Comparison of ENCODE assay signal across 18 cellular contexts in genomic region chr1:235298772-235299513, GRCh38. TPM values are rescaled to one million over a fixed set of nuclear protein-coding genes. Genes with fewer than 3 reads are reported as not detected.
DNase-seq lines count a peak whose midpoint lies in the region; ATAC-seq and TF ChIP-seq lines count a peak whose summit lies in the region.
"Had no signal": no experiment of that assay in that cellular context is flagged by ENCODE, and none has a peak within 500 bp of the region (broad histone marks: within the 10 kb centered on the region; RNA-seq: fewer than 3 reads in every experiment).

No MANE protein-coding gene starts in this region.

- no peaks in the 10 kb centered on the region for H3K36me3 ChIP-seq in CD4-positive, CD25-positive, alpha-beta regulatory T cell (ENCODE audit: control insufficient read depth, insufficient read depth, low read length)
- H3K36me3 ChIP-seq in CD8-positive, alpha-beta memory T cell (ENCODE audit: insufficient read depth, low read length): no peaks in the 10 kb centered on the region
- no peaks in the 10 kb centered on the region for H3K36me3 ChIP-seq in Panc1 (ENCODE audit: control insufficient read depth, insufficient read depth, low read length)

- H3K4me1 ChIP-seq in CD4-positive, CD25-positive, alpha-beta regulatory T cell (ENCODE audit: control insufficient read depth, insufficient read depth, low read length, poor library complexity, severe bottlenecking): peaks cover 71% of the 10 kb centered on the region
- H3K4me1 ChIP-seq in CD8-positive, alpha-beta memory T cell (ENCODE audit: insufficient read depth, low read length): peaks cover 70% of the 10 kb centered on the region
- H3K4me1 ChIP-seq in Panc1 (ENCODE audit: control insufficient read depth, insufficient read depth, low read length): peaks cover 12% of the 10 kb centered on the region

- POLR2A ChIA-PET in CD8-positive, alpha-beta memory T cell (lab: Charles Lee): interaction anchor here (0.6 kb wide), 1 partner anchor 20 kb away, joined by 3 read pairs; no protein-coding TSS in a partner anchor
- POLR2A ChIA-PET in Panc1 (lab: Charles Lee): no interaction called here

- H3K36me3 Mint-ChIP-seq in CD4-positive, CD25-positive, alpha-beta regulatory T cell: no peaks in the 10 kb centered on the region
- H3K36me3 Mint-ChIP-seq in CD8-positive, alpha-beta memory T cell: peaks cover 0 to 5% (median 4%) of the 10 kb centered on the region in 3 donors
- no peaks in the 10 kb centered on the region for H3K36me3 Mint-ChIP-seq in immature natural killer cell

- no peak for TF ChIP-seq CTCF in Panc1 (IDR thresholded peaks at IDR 0.05)

- H3K27me3 ChIP-seq in CD4-positive, CD25-positive, alpha-beta regulatory T cell (ENCODE audit: control insufficient read depth, insufficient read depth, low read length): no peaks in the 10 kb centered on the region
- no peaks in the 10 kb centered on the region for H3K27me3 ChIP-seq in CD8-positive, alpha-beta memory T cell (ENCODE audit: insufficient read depth, low read length, poor library complexity, severe bottlenecking)
- no peaks in the 10 kb centered on the region for H3K27me3 ChIP-seq in Panc1 (ENCODE audit: control insufficient read depth, insufficient read depth, low read length)
- H3K27me3 ChIP-seq: body of pancreas had no signal

- no peak for ATAC-seq in CD4-positive, CD25-positive, alpha-beta regulatory T cell (ENCODE audit: low read depth in 2 of 2)
- peak; percentile 64; the same call in 1 of the 2 replicates for ATAC-seq in Panc1
- ATAC-seq in GM19397 (IDR thresholded peaks at IDR 0.05; ENCODE audit: unreplicated experiment): no peak
- ATAC-seq: activated CD4-positive, CD25-positive, alpha-beta regulatory T cell treated with anti-CD3 and anti-CD28 coated beads, Interleukin-2, amount 50 U/mL, for 24 hours; body of pancreas; left cardiac atrium had no signal

- peak overlapping the region; percentile 53 to 82 (median 67) for H3K4me3 Mint-ChIP-seq in CD4-positive, CD25-positive, alpha-beta regulatory T cell
- peak overlapping the region; percentile 3 to 71 (median 55) for H3K4me3 Mint-ChIP-seq in CD8-positive, alpha-beta memory T cell
- H3K4me3 Mint-ChIP-seq in immature natural killer cell: peak overlapping the region; percentile 4 to 61 (median 49)

- CTCF ChIA-PET in CD8-positive, alpha-beta memory T cell (lab: Charles Lee): interaction anchor here (1.1 kb wide), 1 partner anchor 40 kb away, joined by 3 read pairs; no protein-coding TSS in a partner anchor
- CTCF ChIA-PET in Panc1 (lab: Charles Lee): interaction anchor here (0.5 kb wide), 2 partner anchors 33 to 169 kb away, joined by 5 to 6 read pairs; no protein-coding TSS in a partner anchor

- in situ Hi-C loops in Panc1 (cut with HindIII; ENCODE audit: low pct_unique_long_range_greater_than_20kb, low sequenced_read_pairs): no loop called here
- in situ Hi-C loops in G401 (cut with HindIII; ENCODE audit: low sequenced_read_pairs): no loop called here

- H3K4me1 Mint-ChIP-seq in CD4-positive, CD25-positive, alpha-beta regulatory T cell: peaks cover 16 to 80% (median 46%) of the 10 kb centered on the region in 4 donors
- H3K4me1 Mint-ChIP-seq in CD8-positive, alpha-beta memory T cell: peaks cover 48 to 71% (median 61%) of the 10 kb centered on the region in 3 donors
- peaks cover 61 to 67% of the 10 kb centered on the region in 2 donors for H3K4me1 Mint-ChIP-seq in immature natural killer cell

- no peaks in the 10 kb centered on the region for H3K27me3 Mint-ChIP-seq in CD4-positive, CD25-positive, alpha-beta regulatory T cell
- peaks cover 0 to 1% of the 10 kb centered on the region in 2 donors for H3K27me3 Mint-ChIP-seq in CD8-positive, alpha-beta memory T cell
- peaks cover 3 to 9% (median 5%) of the 10 kb centered on the region in 3 donors for H3K27me3 Mint-ChIP-seq in immature natural killer cell (ENCODE audit: low read depth in 3 of 3)

- intact Hi-C loops in Panc1 (cut with micrococcal nuclease; ENCODE audit: unreplicated experiment): no loop called here

- BruUV-seq in Panc1 (replicated peaks; lab: Mats Ljungman, UMichigan): no TSS peak

- peaks cover 0 to 4% (median 0%) of the 10 kb centered on the region in 7 donors for H3K9me3 Mint-ChIP-seq in CD4-positive, CD25-positive, alpha-beta regulatory T cell
- H3K9me3 Mint-ChIP-seq in CD8-positive, alpha-beta memory T cell: peaks cover 0 to 8% (median 5%) of the 10 kb centered on the region in 5 donors
- H3K9me3 Mint-ChIP-seq in immature natural killer cell: peaks cover 0 to 3% (median 0%) of the 10 kb centered on the region in 6 donors

- no peak for DNase-seq in CD4-positive, CD25-positive, alpha-beta regulatory T cell
- no peak for DNase-seq in CD8-positive, alpha-beta memory T cell
- DNase-seq in Panc1 (ENCODE audit: low read depth, low spot score) (no peak), immature natural killer cell (no peak), G401 (ENCODE audit: low spot score) (no peak), anterior cingulate cortex (lab: John Stamatoyannopoulos, UW) (no peak)
- DNase-seq in stimulated activated CD8-positive, alpha-beta memory T cell treated with anti-CD3 and anti-CD28 coated beads, Interleukin-4, amount 100 ng/mL, for 48 hours: no peak
- DNase-seq: GDM1, hypothalamus, left cardiac atrium, NCI-H1930, posterior cingulate gyrus had no signal

- peak overlapping the region; percentile 87 for H3K27ac ChIP-seq in CD4-positive, CD25-positive, alpha-beta regulatory T cell (ENCODE audit: insufficient read depth, low read length, poor library complexity, severe bottlenecking)
- no peak overlapping the region for H3K27ac ChIP-seq in CD8-positive, alpha-beta memory T cell (ENCODE audit: low read depth, low read length)
- H3K27ac ChIP-seq in Panc1 (ENCODE audit: low read length): no peak overlapping the region
- H3K27ac ChIP-seq: C4-2B, HL-60 had no signal

- H3K4me3 ChIP-seq in CD4-positive, CD25-positive, alpha-beta regulatory T cell (ENCODE audit: low read depth, low read length): peak overlapping the region; percentile 49
- H3K4me3 ChIP-seq in CD8-positive, alpha-beta memory T cell (ENCODE audit: low read length): no peak overlapping the region
- H3K4me3 ChIP-seq in Panc1 (ENCODE audit: low read depth in 2 of 2, low read length in 2 of 2): no peak overlapping the region
- H3K4me3 ChIP-seq: body of pancreas, smooth muscle cell had no signal

- peak overlapping the region; percentile 70 to 96 (median 84) for H3K27ac Mint-ChIP-seq in CD4-positive, CD25-positive, alpha-beta regulatory T cell
- H3K27ac Mint-ChIP-seq in CD8-positive, alpha-beta memory T cell: peak overlapping the region; percentile 47 to 98 (median 89)
- peak overlapping the region; percentile 76 to 90 (median 82) for H3K27ac Mint-ChIP-seq in immature natural killer cell

- H3K9me3 ChIP-seq in CD4-positive, CD25-positive, alpha-beta regulatory T cell (ENCODE audit: control insufficient read depth in 2 of 2, low read length in 2 of 2): no peaks in the 10 kb centered on the region
- H3K9me3 ChIP-seq in CD8-positive, alpha-beta memory T cell (ENCODE audit: low read length): no peaks in the 10 kb centered on the region
- peaks cover 5% of the 10 kb centered on the region; the same call in 1 of the 2 replicates for H3K9me3 ChIP-seq in Panc1 (ENCODE audit: control insufficient read depth, insufficient read depth, low read depth, low read length)
- H3K9me3 ChIP-seq: body of pancreas had no signal

RNA-seq across cellular contexts. Expression of gene ARID4B, which starts 29.0 kb away (rescaled TPM):
- total RNA-seq in CD4-positive, CD25-positive, alpha-beta regulatory T cell: 192 TPM
- 10 to 100 TPM; 52.6 to 63.4 (median 56.1) TPM for polyA plus RNA-seq in CD4-positive, CD25-positive, alpha-beta regulatory T cell
- 10 to 100 TPM; 39.9 to 43.0 TPM for total RNA-seq in CD8-positive, alpha-beta memory T cell
- polyA plus RNA-seq in CD8-positive, alpha-beta memory T cell: 88.6 TPM
- 37.5 TPM for total RNA-seq in Panc1 (2021; ENCODE audit: unreplicated experiment)
- polyA plus RNA-seq in Panc1 (2012; ENCODE audit: insufficient read length): 17.7 TPM
- 10 to 100 TPM; 28.3 to 77.9 (median 34.2) TPM for polyA plus RNA-seq in immature natural killer cell
- total RNA-seq in G401 (2014; rRNA removed; shearing (Covaris generic)): 6.6 and 11.2 TPM in 2 replicates

RNA-seq across cellular contexts. Expression of gene GGPS1, which starts 29.4 kb away (rescaled TPM):
- total RNA-seq in CD4-positive, CD25-positive, alpha-beta regulatory T cell: 30.8 TPM
- 10 to 100 TPM; 60.2 to 82.0 (median 78.4) TPM for polyA plus RNA-seq in CD4-positive, CD25-positive, alpha-beta regulatory T cell
- total RNA-seq in CD8-positive, alpha-beta memory T cell: 10 to 100 TPM; 26.3 to 29.0 TPM
- polyA plus RNA-seq in CD8-positive, alpha-beta memory T cell: 63.0 TPM
- total RNA-seq in Panc1 (2021; ENCODE audit: unreplicated experiment): 60.6 TPM
- polyA plus RNA-seq in Panc1 (2012; ENCODE audit: insufficient read length): 35.4 TPM
- polyA plus RNA-seq in immature natural killer cell: 10 to 100 TPM; 38.8 to 60.1 (median 50.5) TPM
- total RNA-seq in G401 (2014; rRNA removed; shearing (Covaris generic)): 9.9 and 35.0 TPM in 2 replicates
